ENCODE assay signal across 21 cellular contexts in the genomic region with DNA sequence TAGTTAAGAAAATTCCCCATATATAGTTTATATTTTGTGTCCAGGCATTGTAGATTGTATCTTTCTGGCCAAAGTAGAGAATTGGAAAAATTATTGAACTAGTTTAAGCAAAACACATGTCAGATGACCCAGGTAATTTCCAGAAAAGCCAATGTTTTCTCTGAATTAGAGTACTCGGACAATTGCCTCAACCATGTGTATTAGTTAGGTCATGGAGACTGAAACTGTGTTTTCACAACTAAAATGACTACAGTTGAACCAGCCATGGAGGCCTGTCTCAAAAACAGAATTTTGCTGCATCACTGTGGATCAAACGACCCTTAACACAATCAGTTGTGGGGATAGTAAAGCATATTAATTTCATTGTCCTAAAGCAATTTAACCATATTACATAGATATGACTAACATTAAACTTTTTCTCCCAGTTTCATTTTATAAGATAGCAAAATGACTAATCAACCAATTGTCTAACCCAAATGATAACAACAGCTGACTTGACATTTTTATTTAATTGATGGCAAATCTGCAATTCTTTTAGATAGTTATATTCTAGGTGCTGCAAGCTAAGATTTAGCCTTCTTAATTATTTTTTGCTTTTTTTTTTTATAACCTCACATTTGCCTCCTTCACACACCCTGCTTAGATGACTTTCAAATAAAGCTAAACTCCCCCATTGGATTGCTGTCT. TPM values are rescaled to one million over a fixed set of nuclear protein-coding genes. Genes with fewer than 3 reads are reported as not detected.
DNase-seq lines count a peak whose midpoint lies in the region; ATAC-seq, FAIRE-seq and TF ChIP-seq lines count a peak whose summit lies in the region.
"Had no signal": no experiment of that assay in that cellular context is flagged by ENCODE, and none has a peak within 500 bp of the region (broad histone marks: within the 10 kb centered on the region; RNA-seq: fewer than 3 reads in every experiment).

No MANE protein-coding gene starts in this region.

- DNase-seq in HepG2 (ENCODE audit: low spot score) (no peak), right lobe of liver (no peak), K562 (ENCODE audit: extremely low read depth in 1 of 4, low spot score in 3 of 4) (no peak), T-helper 9 cell (no peak), brain microvascular endothelial cell (no peak), inferior parietal cortex (ENCODE audit: extremely low spot score) (no peak)
- DNase-seq: 8988T; CD4-positive, alpha-beta memory T cell; DMS153; DMS79; GF-D8; GM23248; Kasumi-1; KG1 had no signal

- H3K4me2 ChIP-seq in HepG2 (ENCODE audit: low read depth, low read length) (no peak overlapping the region), K562 (ENCODE audit: insufficient read depth, low read length) (no peak overlapping the region)
- H3K4me2 ChIP-seq: BLaER1 had no signal

- H3K4me1 ChIP-seq in HepG2 (ENCODE audit: insufficient read depth, low read length), result no peaks in the 10 kb centered on the region
- H3K4me1 ChIP-seq in right lobe of liver, result peaks cover 0 to under 1% (median under 1%) of the 10 kb centered on the region in 4 donors
- H3K4me1 ChIP-seq in K562 (replicated peaks in 1 of 2; ENCODE audit: control insufficient read depth in 2 of 2, insufficient read depth in 2 of 2, low read length in 2 of 2), result no peaks in the 10 kb centered on the region
- H3K4me1 ChIP-seq: HAP-1 had no signal

- TF ChIP-seq EP300 in HepG2 (IDR thresholded peaks at IDR 0.05; ENCODE audit: low read depth in 2 of 2, low read length in 2 of 2), result no peak
- no peak for TF ChIP-seq EP300 in HepG2 (CRISPR knock-in tag; IDR thresholded peaks at IDR 0.05; ENCODE audit: borderline replicate concordance)
- no peak for TF ChIP-seq EP300 in K562 (IDR thresholded peaks at IDR 0.05; ENCODE audit: low read length)

- no peak overlapping the region for H2AFZ ChIP-seq in HepG2 (ENCODE audit: low read length)
- H2AFZ ChIP-seq in K562 (ENCODE audit: low read depth, low read length), result no peak overlapping the region
- H2AFZ ChIP-seq: GM23248 had no signal

- no peaks in the 10 kb centered on the region for H3K27me3 ChIP-seq in HepG2 (ENCODE audit: control insufficient read depth in 1 of 2, insufficient read depth in 2 of 2, low read length in 2 of 2)
- H3K27me3 ChIP-seq in right lobe of liver, result no peaks in the 10 kb centered on the region
- H3K27me3 ChIP-seq in K562 (ENCODE audit: control insufficient read depth in 2 of 2, insufficient read depth in 2 of 2, low read length in 2 of 2), result no peaks in the 10 kb centered on the region; a peak in 1 of 5 replicates
- no peaks in the 10 kb centered on the region for H3K27me3 ChIP-seq in brain microvascular endothelial cell (replicated peaks)
- H3K27me3 ChIP-seq: BLaER1 had no signal

- TF ChIP-seq CTCF in HepG2 (CRISPR knock-in tag; IDR thresholded peaks at IDR 0.05) (no peak), right lobe of liver (IDR thresholded peaks at IDR 0.05) (no peak), K562 (IDR thresholded peaks at IDR 0.05 in 2 of 3, conservative IDR thresholded peaks at IDR 0.05 in 1 of 3; ENCODE audit: insufficient read depth in 2 of 3, low read depth in 1 of 3, low read length in 3 of 3) (no peak), brain microvascular endothelial cell (IDR thresholded peaks at IDR 0.05; ENCODE audit: low read depth, low read length, missing control alignments) (no peak)

- CTCF ChIA-PET in HepG2 (lab: Yijun Ruan, JAX; ENCODE audit: low intra/inter-chr PET ratio, low total read pairs), result no interaction called here
- CTCF ChIA-PET in K562 (lab: Yijun Ruan, JAX; ENCODE audit: low intra/inter-chr PET ratio), result no interaction called here

- no peak for TF ChIP-seq RAD21 in HepG2 (CRISPR knock-in tag; IDR thresholded peaks at IDR 0.05)
- no peak for TF ChIP-seq RAD21 in K562 (CRISPR knock-in tag; conservative IDR thresholded peaks at IDR 0.05 in 1 of 2, IDR thresholded peaks at IDR 0.05 in 1 of 2)

- no peaks in the 10 kb centered on the region for H3K9me3 ChIP-seq in HepG2 (ENCODE audit: low read length)
- H3K9me3 ChIP-seq in right lobe of liver, result no peaks in the 10 kb centered on the region
- H3K9me3 ChIP-seq in K562 (replicated peaks; ENCODE audit: control insufficient read depth, insufficient read depth, low read depth, low read length), result no peaks in the 10 kb centered on the region
- H3K9me3 ChIP-seq: HAP-1 had no signal

- BruUV-seq in HepG2 (replicated peaks; lab: Mats Ljungman, UMichigan), result no TSS peak
- no TSS peak for BruUV-seq in K562 (replicated peaks; lab: Mats Ljungman, UMichigan)

- 0% methylated on average over 2 of the region's 2 CpGs for WGBS in HepG2 (ENCODE audit: low lambda C conversion rate)
- WGBS in right lobe of liver (ENCODE audit: insufficient coverage, low coverage, low lambda C conversion rate, missing lambda C conversion rate), result 29% methylated on average over 2 of the region's 2 CpGs
- 3% methylated on average over 2 of the region's 2 CpGs for WGBS in K562 (ENCODE audit: insufficient coverage, low coverage, missing lambda C conversion rate)

- H3K9me1 ChIP-seq in K562 (ENCODE audit: control insufficient read depth, insufficient read depth, low read length), result no peaks in the 10 kb centered on the region

- in situ Hi-C loops in HepG2 (cut with HindIII; ENCODE audit: extremely low pct_ligation_motif_present, low pct_unique_long_range_greater_than_20kb) (no loop called here), K562 (cut with MboI) (no loop called here), brain microvascular endothelial cell (cut with HindIII; ENCODE audit: low pct_ligation_motif_present, low sequenced_read_pairs) (no loop called here)

- H3K4me3 ChIP-seq in HepG2 (replicated peaks in 1 of 3; ENCODE audit: insufficient read depth in 1 of 3, low read depth in 2 of 3, low read length in 3 of 3) (no peak overlapping the region), right lobe of liver (no peak overlapping the region), K562 (no peak overlapping the region), brain microvascular endothelial cell (ENCODE audit: low read depth, low read length) (no peak overlapping the region)
- H3K4me3 ChIP-seq: BLaER1, GM23248, HAP-1 had no signal

- H3K79me2 ChIP-seq in HepG2 (ENCODE audit: insufficient read depth, low read length) (no peaks in the 10 kb centered on the region), K562 (ENCODE audit: control insufficient read depth, insufficient read depth, low read length) (no peaks in the 10 kb centered on the region)

- TF ChIP-seq POLR2A in HepG2 (IDR thresholded peaks at IDR 0.05; ENCODE audit: insufficient read depth in 1 of 2, low read depth in 2 of 2, low read length in 2 of 2) (no peak), right lobe of liver (IDR thresholded peaks at IDR 0.05) (no peak), K562 (conservative IDR thresholded peaks at IDR 0.05) (no peak)

- FAIRE-seq in HepG2 (lab: Jason Lieb, UNC) (no peak), K562 (lab: Jason Lieb, UNC) (no peak)
- FAIRE-seq: GM12891, GM18507 had no signal

- H4K20me1 ChIP-seq in HepG2 (ENCODE audit: insufficient read depth, low read length) (no peaks in the 10 kb centered on the region), K562 (replicated peaks; ENCODE audit: control insufficient read depth, insufficient read depth, low read length) (no peaks in the 10 kb centered on the region)
- H4K20me1 ChIP-seq: BLaER1 had no signal

- no peaks in the 10 kb centered on the region for H3K36me3 ChIP-seq in HepG2 (replicated peaks in 1 of 2; ENCODE audit: control insufficient read depth in 1 of 2, insufficient read depth in 2 of 2, low read length in 2 of 2)
- H3K36me3 ChIP-seq in right lobe of liver, result no peaks in the 10 kb centered on the region
- H3K36me3 ChIP-seq in K562 (ENCODE audit: control insufficient read depth, insufficient read depth, low read length), result no peaks in the 10 kb centered on the region
- no peaks in the 10 kb centered on the region for H3K36me3 ChIP-seq in brain microvascular endothelial cell (replicated peaks)
- H3K36me3 ChIP-seq: BLaER1, HAP-1 had no signal

- H3K9ac ChIP-seq in HepG2 (ENCODE audit: insufficient read depth, low read depth, low read length) (no peak overlapping the region), K562 (ENCODE audit: insufficient read depth in 1 of 2, low read depth in 2 of 2, low read length in 2 of 2) (no peak overlapping the region)
- H3K9ac ChIP-seq: BLaER1, GM23248 had no signal

- POLR2A ChIA-PET in HepG2 (lab: Yijun Ruan, JAX), result no interaction called here
- POLR2A ChIA-PET in K562 (lab: Yijun Ruan, JAX), result no interaction called here

- intact Hi-C loops in HepG2 (cut with micrococcal nuclease; ENCODE audit: unreplicated experiment) (no loop called here), right lobe of liver (cut with DNase I) (no loop called here), K562 (cut with micrococcal nuclease) (no loop called here)

- H3K27ac ChIP-seq in HepG2 (ENCODE audit: extremely low read length, insufficient read depth, low read length), result no peak overlapping the region
- H3K27ac ChIP-seq in right lobe of liver, result no peak overlapping the region
- H3K27ac ChIP-seq in K562 (ENCODE audit: extremely low read depth, low read depth, low read length), result no peak overlapping the region
- H3K27ac ChIP-seq in brain microvascular endothelial cell, result no peak overlapping the region
- H3K27ac ChIP-seq: BLaER1, GM23248, HL-60 had no signal

- no peak for ATAC-seq in HepG2
- no peak for ATAC-seq in right lobe of liver
- ATAC-seq in GM19395 (IDR thresholded peaks at IDR 0.05; ENCODE audit: unreplicated experiment), result peak; percentile 60
- ATAC-seq in HG02885 (IDR thresholded peaks at IDR 0.05; ENCODE audit: poor library complexity, unreplicated experiment), result peak; percentile 60
- no peak for ATAC-seq in K562

RNA-seq across cellular contexts. Expression of a gene that starts 39.2 kb away (rescaled TPM):
- 36.6 and 61.4 TPM in 2 replicates for total RNA-seq in HepG2 (2016; rRNA removed; fragmentation: Illumina TruSeq; extraction: Trizol)
- total RNA-seq in HepG2 (2016; cell fraction: cytosol; rRNA removed; fragmentation: Illumina TruSeq; extraction: Trizol; ENCODE audit: low read depth), result 6.4 and 7.2 TPM in 2 replicates
- total RNA-seq in HepG2 (2016; cell fraction: insoluble cytoplasmic fraction; rRNA removed; fragmentation: Illumina TruSeq; extraction: Trizol), result 38.1 and 53.5 TPM in 2 replicates
- total RNA-seq in HepG2 (2016; cell fraction: membrane; rRNA removed; fragmentation: Illumina TruSeq; extraction: Trizol), result 20.7 and 24.8 TPM in 2 replicates
- total RNA-seq in HepG2 (2016; cell fraction: nucleus; rRNA removed; fragmentation: Illumina TruSeq; extraction: Trizol), result 27.4 and 29.1 TPM in 2 replicates
- 5.2 and 10.9 TPM in 2 replicates for polyA plus RNA-seq in HepG2 (2011; rRNA removed)
- polyA plus RNA-seq in HepG2 (2011; cell fraction: cytosol; rRNA removed), result 3.3 and 5.9 TPM in 2 replicates
- polyA plus RNA-seq in HepG2 (2011; cell fraction: nucleus; rRNA removed), result 7.4 and 9.6 TPM in 2 replicates
- 7.9 and 14.0 TPM in 2 replicates for polyA plus RNA-seq in HepG2 (2012)
- polyA plus RNA-seq in HepG2 (2016; cell fraction: cytosol; fragmentation: Illumina TruSeq; extraction: Trizol; ENCODE audit: low read depth), result 2.5 and 3.2 TPM in 2 replicates
- polyA plus RNA-seq in HepG2 (2016; cell fraction: insoluble cytoplasmic fraction; fragmentation: Illumina TruSeq; extraction: Trizol; ENCODE audit: low read depth), result 49.1 and 50.5 TPM in 2 replicates
- 6.6 and 7.7 TPM in 2 replicates for polyA plus RNA-seq in HepG2 (2016; cell fraction: membrane; fragmentation: Illumina TruSeq; extraction: Trizol; ENCODE audit: low read depth)
- polyA plus RNA-seq in HepG2 (2016; cell fraction: nucleus; fragmentation: Illumina TruSeq; extraction: Trizol; ENCODE audit: insufficient read depth, low read depth), result 41.2 TPM in 2 replicates
- polyA minus RNA-seq in HepG2 (2011; rRNA and poly(A)+ RNA removed; ENCODE audit: low replicate concordance), result 3.0 and 12.2 TPM in 2 replicates
- polyA minus RNA-seq in HepG2 (2011; cell fraction: cytosol; rRNA and poly(A)+ RNA removed), result 4.0 and 8.9 TPM in 2 replicates
- polyA minus RNA-seq in HepG2 (2011; cell fraction: nucleus; rRNA and poly(A)+ RNA removed), result 15.2 and 19.2 TPM in 2 replicates
- total RNA-seq in right lobe of liver, result 1 to 10 TPM; 1.1 to 6.7 (median 2.4) TPM
- 37.3 and 73.2 TPM in 2 replicates for total RNA-seq in K562 (2011; cell fraction: chromatin; rRNA removed; ENCODE audit: low replicate concordance)
- 10.8 and 13.7 TPM in 2 replicates for total RNA-seq in K562 (2011; cell fraction: nucleolus; rRNA removed)
- total RNA-seq in K562 (2011; cell fraction: nucleoplasm; rRNA removed), result 25.5 and 50.2 TPM in 2 replicates
- 29.2 and 54.4 TPM in 2 replicates for total RNA-seq in K562 (2014; rRNA removed)
- 46.4 and 53.2 TPM in 2 replicates for total RNA-seq in K562 (2014; rRNA removed; fragmentation: Illumina TruSeq; extraction: Trizol)
- 47.8 and 49.0 TPM in 2 replicates for total RNA-seq in K562 (2015; rRNA removed; fragmentation: Illumina TruSeq; extraction: Trizol)
- 32.8 and 33.5 TPM in 2 replicates for total RNA-seq in K562 (2021)
- polyA plus RNA-seq in K562 (2011; rRNA removed), result 36.6 and 45.7 TPM in 2 replicates
- 5.1 and 15.8 TPM in 2 replicates for polyA plus RNA-seq in K562 (2011; cell fraction: cytosol; rRNA removed)
- 32.5 and 44.3 TPM in 2 replicates for polyA plus RNA-seq in K562 (2011; cell fraction: nucleus; rRNA removed)
- 33.4 and 35.5 TPM in 2 replicates for polyA plus RNA-seq in K562 (2012)
- polyA plus RNA-seq in K562 (2014; fragmentation: Illumina TruSeq; extraction: Trizol), result 46.1 and 53.2 TPM in 2 replicates
- 10 to 100 TPM; 32.4 to 51.4 TPM for polyA plus RNA-seq in K562 (2014; fragmentation: Nextera tagmentation; extraction: Ambion mirVana)
- 46.7 and 59.6 TPM in 2 replicates for polyA plus RNA-seq in K562 (2014; rRNA removed)
- polyA minus RNA-seq in K562 (2011; rRNA and poly(A)+ RNA removed), result 47.4 and 52.1 TPM in 2 replicates
- polyA minus RNA-seq in K562 (2011; cell fraction: cytosol; rRNA and poly(A)+ RNA removed), result 10.3 and 12.9 TPM in 2 replicates
- polyA minus RNA-seq in K562 (2011; cell fraction: nucleus; rRNA and poly(A)+ RNA removed), result 27.1 and 50.0 TPM in 2 replicates

Comparison
In these comparisons a context has a peak if more than half of its experiments do, and no peak if none do; other contexts are left out.
1. ATAC-seq: peak in GM19395 (single experiment) and HG02885 (single experiment); none in HepG2 (single experiment), right lobe of liver (0 of 4) and K562 (single experiment).